9 cellular contexts compared by ENCODE assay signal in genomic region chr14:93936245-93936644, GRCh38. TPM values are rescaled to one million over a fixed set of nuclear protein-coding genes. Genes with fewer than 3 reads are reported as not detected.
DNase-seq lines count a peak whose midpoint lies in the region; ATAC-seq and TF ChIP-seq lines count a peak whose summit lies in the region.
"Had no signal": no experiment of that assay in that cellular context is flagged by ENCODE, and none has a peak within 500 bp of the region (broad histone marks: within the 10 kb centered on the region; RNA-seq: fewer than 3 reads in every experiment).

No MANE protein-coding gene starts in this region.

- H3K4me2 ChIP-seq in OCI-LY7 (ENCODE audit: low read length) (no peak overlapping the region), fibroblast of lung (ENCODE audit: extremely low read depth, insufficient read depth, low read length) (no peak overlapping the region), mesenchymal stem cell (ENCODE audit: low read length, poor library complexity, severe bottlenecking) (no peak overlapping the region)

- no peak overlapping the region for H2BK5ac ChIP-seq in mesenchymal stem cell (ENCODE audit: low read depth, low read length, poor library complexity, severe bottlenecking)

- H3K23ac ChIP-seq in mesenchymal stem cell (ENCODE audit: low read length in 2 of 2), result no peak overlapping the region

- H3K4me3 ChIP-seq in OCI-LY7 (ENCODE audit: low read depth, low read length, poor library complexity, severe bottlenecking), result no peak overlapping the region
- H3K4me3 ChIP-seq in fibroblast of lung (replicated peaks in 1 of 4; ENCODE audit: control extremely low read depth in 1 of 4, insufficient read depth in 1 of 4, low read depth in 3 of 4, low read length in 4 of 4), result no peak overlapping the region
- H3K4me3 ChIP-seq in upper lobe of right lung, result no peak overlapping the region
- H3K4me3 ChIP-seq in mesenchymal stem cell (ENCODE audit: insufficient read depth in 1 of 2, low read depth in 1 of 2, low read length in 2 of 2), result no peak overlapping the region

- TF ChIP-seq CTCF in CD14-positive monocyte (IDR thresholded peaks at IDR 0.05) (peak; percentile 63), OCI-LY7 (conservative IDR thresholded peaks at IDR 0.05; ENCODE audit: low read length) (peak; percentile 79), fibroblast of lung (conservative IDR thresholded peaks at IDR 0.05 in 1 of 2, IDR thresholded peaks at IDR 0.05 in 1 of 2; ENCODE audit: low read depth in 1 of 2, low read length in 2 of 2) (peak; percentile 11 to 22), upper lobe of right lung (IDR thresholded peaks at IDR 0.05) (peak; percentile 46)

- H3K14ac ChIP-seq in mesenchymal stem cell (ENCODE audit: low read length in 2 of 2), result no peak overlapping the region

- peaks cover 5 to 32% of the 10 kb centered on the region in 2 donors for H3K36me3 Mint-ChIP-seq in CD14-positive monocyte

- no peak overlapping the region for H3K18ac ChIP-seq in mesenchymal stem cell (ENCODE audit: low read depth in 1 of 2, low read length in 2 of 2)

- H3K79me2 ChIP-seq in OCI-LY7 (ENCODE audit: insufficient read depth, low read depth, low read length) (no peaks in the 10 kb centered on the region), fibroblast of lung (ENCODE audit: control insufficient read depth, insufficient read depth, low read length) (no peaks in the 10 kb centered on the region)

- H3K27ac Mint-ChIP-seq in CD14-positive monocyte, result no peak overlapping the region

- no peaks in the 10 kb centered on the region for H3K79me1 ChIP-seq in mesenchymal stem cell (replicated peaks; ENCODE audit: low read length, poor library complexity, severe bottlenecking)

- no TSS peak for BruUV-seq in OCI-LY7 (replicated peaks; lab: Mats Ljungman, UMichigan)

- H4K8ac ChIP-seq in mesenchymal stem cell (ENCODE audit: low read length), result no peak overlapping the region

- POLR2A ChIA-PET in OCI-LY7 (lab: Charles Lee), result interaction anchor here (0.6 kb wide), 1 partner anchor 50 kb away, joined by 4 read pairs; no protein-coding TSS in a partner anchor

- no peak overlapping the region for H3K9ac ChIP-seq in fibroblast of lung (ENCODE audit: insufficient read depth, low read length)
- H3K9ac ChIP-seq in mesenchymal stem cell (ENCODE audit: low read length), result no peak overlapping the region

- no peaks in the 10 kb centered on the region for H3K27me3 ChIP-seq in fibroblast of lung (ENCODE audit: control insufficient read depth, insufficient read depth, low read length)
- peaks cover 22% of the 10 kb centered on the region for H3K27me3 ChIP-seq in upper lobe of right lung
- peaks cover 35 to 73% of the 10 kb centered on the region in 2 experiments for H3K27me3 ChIP-seq in mesenchymal stem cell (ENCODE audit: control insufficient read depth in 1 of 2, insufficient read depth in 1 of 2, low read length in 2 of 2)

- peaks cover 13 to 22% (median 15%) of the 10 kb centered on the region in 3 donors for H3K27me3 Mint-ChIP-seq in CD14-positive monocyte (ENCODE audit: low read depth in 3 of 3)

- H3K9me2 ChIP-seq in OCI-LY7 (ENCODE audit: insufficient read depth, low read length), result no peaks in the 10 kb centered on the region

- DNase-seq in CD14-positive monocyte (ENCODE audit: low spot score) (no peak), OCI-LY7 (ENCODE audit: low spot score) (peak; percentile 59), fibroblast of lung (ENCODE audit: low read depth in 2 of 2) (no peak), upper lobe of right lung (no peak), activated T-cell treated with anti-CD3 and anti-CD28 coated beads for 4 hours (no peak), mesenchymal stem cell (no peak)

- H3K27ac ChIP-seq in OCI-LY7 (ENCODE audit: low read depth, low read length, poor library complexity, severe bottlenecking), result no peak overlapping the region
- H3K27ac ChIP-seq in fibroblast of lung (ENCODE audit: insufficient read depth, low read length), result no peak overlapping the region
- H3K27ac ChIP-seq in upper lobe of right lung, result no peak overlapping the region
- no peak overlapping the region for H3K27ac ChIP-seq in mesenchymal stem cell (ENCODE audit: low read length, poor library complexity, severe bottlenecking)
- H3K27ac ChIP-seq: epithelial cell of prostate had no signal

- no peak overlapping the region for H2AK5ac ChIP-seq in mesenchymal stem cell (ENCODE audit: low read length, severe bottlenecking)

- ATAC-seq in GM21786 (IDR thresholded peaks at IDR 0.05; ENCODE audit: unreplicated experiment), result peak; percentile 35
- peak; percentile 25 for ATAC-seq in upper lobe of right lung
- no peak for ATAC-seq in HG02840 (IDR thresholded peaks at IDR 0.05; ENCODE audit: low FRiP score, unreplicated experiment)

- H3K9me3 Mint-ChIP-seq in CD14-positive monocyte, result peaks cover 0 to 5% (median 0%) of the 10 kb centered on the region in 7 donors

- no peak overlapping the region for H2AFZ ChIP-seq in OCI-LY7 (ENCODE audit: low read length)
- no peak overlapping the region for H2AFZ ChIP-seq in fibroblast of lung (ENCODE audit: low read length)
- H2AFZ ChIP-seq in mesenchymal stem cell (ENCODE audit: low read depth, low read length), result no peak overlapping the region

- WGBS in mesenchymal stem cell, result 38% methylated on average over 4 of the region's 5 CpGs

- no peak overlapping the region for H2BK12ac ChIP-seq in mesenchymal stem cell (ENCODE audit: low read length in 2 of 2)

- no peak overlapping the region for H4K91ac ChIP-seq in mesenchymal stem cell (ENCODE audit: low read length)

- H4K20me1 ChIP-seq in OCI-LY7 (ENCODE audit: insufficient read depth, low read length) (no peaks in the 10 kb centered on the region), fibroblast of lung (ENCODE audit: control insufficient read depth, extremely low read depth, insufficient read depth, low read length) (no peaks in the 10 kb centered on the region)

- no peaks in the 10 kb centered on the region for H3K9me3 ChIP-seq in OCI-LY7 (ENCODE audit: low read length)
- no peaks in the 10 kb centered on the region for H3K9me3 ChIP-seq in fibroblast of lung (ENCODE audit: control insufficient read depth, insufficient read depth, low read depth, low read length)
- H3K9me3 ChIP-seq in upper lobe of right lung, result no peaks in the 10 kb centered on the region
- no peaks in the 10 kb centered on the region for H3K9me3 ChIP-seq in mesenchymal stem cell (ENCODE audit: control insufficient read depth, low read length)

- CTCF ChIA-PET in OCI-LY7 (lab: Charles Lee; ENCODE audit: unreplicated experiment), result interaction anchor here (0.6 to 1.0 kb wide), 3 partner anchors 75 to 246 kb away, joined by 3 to 7 read pairs (median 3); no protein-coding TSS in a partner anchor

- peaks cover 14% of the 10 kb centered on the region for H3K4me1 Mint-ChIP-seq in CD14-positive monocyte

- H3K4me1 ChIP-seq in OCI-LY7 (ENCODE audit: insufficient read depth, low read length, poor library complexity, severe bottlenecking) (peaks cover 6% of the 10 kb centered on the region), fibroblast of lung (ENCODE audit: control insufficient read depth, extremely low read depth, insufficient read depth, low read length) (no peaks in the 10 kb centered on the region), upper lobe of right lung (peaks cover 6% of the 10 kb centered on the region), mesenchymal stem cell (ENCODE audit: control insufficient read depth, insufficient read depth, low read depth, low read length) (peaks cover 20% of the 10 kb centered on the region)

- H3K36me3 ChIP-seq in OCI-LY7 (ENCODE audit: insufficient read depth, low read length) (peaks cover 47% of the 10 kb centered on the region; the same call in 1 of the 2 replicates), fibroblast of lung (ENCODE audit: control insufficient read depth, insufficient read depth, low read length) (no peaks in the 10 kb centered on the region), upper lobe of right lung (no peaks in the 10 kb centered on the region), mesenchymal stem cell (ENCODE audit: control insufficient read depth in 1 of 2, insufficient read depth in 2 of 2, low read depth in 1 of 2, low read length in 2 of 2) (peaks cover 0 to 3% of the 10 kb centered on the region in 2 experiments)

- intact Hi-C loops in CD14-positive monocyte (cut with micrococcal nuclease), result loop anchor here in 1 of 2 donors (10.0 kb wide), 1 partner anchor 239 kb away; the partner anchor contains the start of gene PPP4R4
- intact Hi-C loops in OCI-LY7 (cut with micrococcal nuclease; ENCODE audit: unreplicated experiment), result loop anchor here (10.0 kb wide), 1 partner anchor 199 kb away; no protein-coding TSS in a partner anchor
- intact Hi-C loops in upper lobe of right lung (cut with DNase I), result no loop called here

- H2BK15ac ChIP-seq in mesenchymal stem cell (ENCODE audit: low read depth, poor library complexity, severe bottlenecking), result no peak overlapping the region

- H3K4me3 Mint-ChIP-seq in CD14-positive monocyte, result no peak overlapping the region

- H3K4ac ChIP-seq in mesenchymal stem cell (ENCODE audit: low read depth in 1 of 2, low read length in 2 of 2), result no peak overlapping the region

- H2BK120ac ChIP-seq in mesenchymal stem cell (ENCODE audit: low read depth, low read length), result no peak overlapping the region

RNA-seq across cellular contexts. Expression of gene FAM181A, which starts 9.1 kb away (rescaled TPM):
- not detected for polyA plus RNA-seq in CD14-positive monocyte
- not detected in 2 replicates for total RNA-seq in OCI-LY7 (2014; rRNA removed; shearing (Covaris generic))
- not detected in 2 replicates for total RNA-seq in OCI-LY7 (2022)
- total RNA-seq in fibroblast of lung, result not detected in 2 replicates
- polyA plus RNA-seq in fibroblast of lung, result not detected in 2 replicates
- not detected in 2 replicates for polyA plus RNA-seq in fibroblast of lung (2012)
- polyA minus RNA-seq in fibroblast of lung (ENCODE audit: low replicate concordance), result not detected in 2 replicates
- 3.5 TPM for total RNA-seq in upper lobe of right lung
- polyA plus RNA-seq in mesenchymal stem cell (2013, experiment 1 of 2), result not detected
- polyA plus RNA-seq in mesenchymal stem cell (2013, experiment 2 of 2), result not detected

RNA-seq across cellular contexts. Expression of gene ASB2, which starts 40.1 kb away (rescaled TPM):
- polyA plus RNA-seq in CD14-positive monocyte (1 to 10 TPM in 1 of 2 donors, under 1 TPM in 1; 0.25 to 1.4 TPM), fibroblast of lung (0.91 and 1.5 TPM in 2 replicates)
- total RNA-seq in OCI-LY7 (2014; rRNA removed; shearing (Covaris generic)), result 15.0 and 21.7 TPM in 2 replicates
- total RNA-seq in OCI-LY7 (2022) (16.1 and 23.6 TPM in 2 replicates), fibroblast of lung (0.51 and 0.99 TPM in 2 replicates), upper lobe of right lung (3.2 TPM)
- polyA plus RNA-seq in fibroblast of lung (2012), result 0.31 and 0.50 TPM in 2 replicates
- not detected in 2 replicates for polyA minus RNA-seq in fibroblast of lung (ENCODE audit: low replicate concordance)
- not detected for polyA plus RNA-seq in mesenchymal stem cell (2013, experiment 1 of 2)
- polyA plus RNA-seq in mesenchymal stem cell (2013, experiment 2 of 2), result not detected

Comparison
In these comparisons a context has a peak if more than half of its experiments do, and no peak if none do; other contexts are left out.
1. CTCF ChIP-seq: peak in every context shown above with its lines; median percentile 79 in OCI-LY7; 63 in CD14-positive monocyte; 46 in upper lobe of right lung; 16 in fibroblast of lung.